In genomic region chr4:8222609-8223391, GRCh38 we compare ENCODE assay signal across 2 cellular contexts.
TF ChIP-seq lines count a peak whose summit lies in the region.

No MANE protein-coding gene starts in this region.

TF ChIP-seq in HepG2, 621 proteins besides CTCF, POLR2A, EP300 and RAD21 (continues in another document):
- no peak for TF ChIP-seq ZBTB26 (CRISPR knock-in tag; IDR thresholded peaks at IDR 0.05; ENCODE audit: borderline replicate concordance)
- peak; percentile 98 for TF ChIP-seq MAFF (IDR thresholded peaks at IDR 0.05; ENCODE audit: low read depth, low read length)
- no peak for TF ChIP-seq ZNF362 (CRISPR knock-in tag; IDR thresholded peaks at IDR 0.05; ENCODE audit: borderline replicate concordance)
- TF ChIP-seq ZBTB40 (IDR thresholded peaks at IDR 0.05): no peak
- peak; percentile 70; the same call in 1 of the 2 replicates for TF ChIP-seq ZBTB40 (CRISPR knock-in tag; IDR thresholded peaks at IDR 0.05)
- TF ChIP-seq TMF1 (CRISPR knock-in tag; IDR thresholded peaks at IDR 0.05; ENCODE audit: low read depth): no peak
- TF ChIP-seq ZNF570 (CRISPR knock-in tag; IDR thresholded peaks at IDR 0.05; ENCODE audit: borderline replicate concordance): no peak
- TF ChIP-seq NFYB (CRISPR knock-in tag; IDR thresholded peaks at IDR 0.05): no peak
- no peak for TF ChIP-seq SRSF1 (optimal IDR thresholded peaks at IDR 0.05; ENCODE audit: low read depth, low read length)
- no peak for TF ChIP-seq U2AF1 (optimal IDR thresholded peaks at IDR 0.05; ENCODE audit: low read depth, low read length)
- no peak for TF ChIP-seq ZNF713 (CRISPR knock-in tag; IDR thresholded peaks at IDR 0.05)
- no peak for TF ChIP-seq ZNF674 (CRISPR knock-in tag; IDR thresholded peaks at IDR 0.05; ENCODE audit: low read depth)
- TF ChIP-seq THRA (CRISPR knock-in tag; IDR thresholded peaks at IDR 0.05; ENCODE audit: borderline replicate concordance): no peak
- TF ChIP-seq AGO2 (optimal IDR thresholded peaks at IDR 0.05; ENCODE audit: low read depth, low read length): peak; percentile 16
- TF ChIP-seq KAT7 (CRISPR knock-in tag; IDR thresholded peaks at IDR 0.05; ENCODE audit: borderline replicate concordance): no peak

TF ChIP-seq in K562, 482 proteins besides CTCF, POLR2A, EP300 and RAD21 (continues in another document):
- TF ChIP-seq ZNF561 (CRISPR knock-in tag; conservative IDR thresholded peaks at IDR 0.05) (no peak), KDM2B (CRISPR knock-in tag; IDR thresholded peaks at IDR 0.05) (no peak), SAFB2 (IDR thresholded peaks at IDR 0.05; ENCODE audit: borderline replicate concordance, low read depth, low read length, severe bottlenecking) (no peak), ZNF124 (CRISPR knock-in tag; IDR thresholded peaks at IDR 0.05) (no peak), FOS (IDR thresholded peaks at IDR 0.05; ENCODE audit: extremely low read depth, insufficient read length) (no peak), POLR3A (IDR thresholded peaks at IDR 0.05; ENCODE audit: borderline replicate concordance, extremely low read depth, insufficient read depth, insufficient read length) (no peak), ZNF121 (CRISPR knock-in tag; conservative IDR thresholded peaks at IDR 0.05) (no peak), YY1 (IDR thresholded peaks at IDR 0.05; ENCODE audit: borderline replicate concordance in 1 of 3, control insufficient read depth in 1 of 3, extremely low read depth in 1 of 3, insufficient read depth in 3 of 3, insufficient read length in 1 of 3, insufficient replicate concordance in 2 of 3, low read depth in 1 of 3, low read length in 2 of 3) (no peak), PHB (CRISPR knock-in tag; IDR thresholded peaks at IDR 0.05) (no peak), ZBTB43 (CRISPR knock-in tag; IDR thresholded peaks at IDR 0.05) (no peak), DIDO1 (tag; IDR thresholded peaks at IDR 0.05; ENCODE audit: low read depth) (no peak), TBP (optimal IDR thresholded peaks at IDR 0.05; ENCODE audit: low read depth, low read length) (no peak), ZNF146 (CRISPR knock-in tag; IDR thresholded peaks at IDR 0.05; ENCODE audit: unreplicated experiment) (no peak), FOXJ2 (tag; IDR thresholded peaks at IDR 0.05) (no peak), KLF16 (IDR thresholded peaks at IDR 0.05) (no peak), EHMT2 (IDR thresholded peaks at IDR 0.05) (no peak), NRF1 (conservative IDR thresholded peaks at IDR 0.05 in 1 of 2, IDR thresholded peaks at IDR 0.05 in 1 of 2) (no peak), RBM34 (IDR thresholded peaks at IDR 0.05; ENCODE audit: borderline replicate concordance, insufficient read depth, low read length) (no peak), TARDBP (IDR thresholded peaks at IDR 0.05) (no peak), TAF15 (IDR thresholded peaks at IDR 0.05; ENCODE audit: low read depth, low read length) (no peak), ZC3H4 (CRISPR knock-in tag; IDR thresholded peaks at IDR 0.05; ENCODE audit: borderline replicate concordance) (no peak), ZBTB40 (IDR thresholded peaks at IDR 0.05) (peak; percentile 62; the same call in 1 of the 2 replicates), ZBTB40 (CRISPR knock-in tag; IDR thresholded peaks at IDR 0.05) (no peak), ZNF449 (CRISPR knock-in tag; IDR thresholded peaks at IDR 0.05) (no peak), HDAC8 (tag; IDR thresholded peaks at IDR 0.05) (no peak), THAP7 (CRISPR knock-in tag; IDR thresholded peaks at IDR 0.05) (no peak), MAFG (tag; conservative IDR thresholded peaks at IDR 0.05) (peak; percentile 96), CCNT2 (IDR thresholded peaks at IDR 0.05; ENCODE audit: borderline replicate concordance, extremely low read depth, insufficient read length, low read depth, low read length) (no peak), C11orf30 (IDR thresholded peaks at IDR 0.05; ENCODE audit: low read depth) (peak; percentile 95), IRF2 (CRISPR knock-in tag; IDR thresholded peaks at IDR 0.05) (no peak)
- TF ChIP-seq, protein P1, sequence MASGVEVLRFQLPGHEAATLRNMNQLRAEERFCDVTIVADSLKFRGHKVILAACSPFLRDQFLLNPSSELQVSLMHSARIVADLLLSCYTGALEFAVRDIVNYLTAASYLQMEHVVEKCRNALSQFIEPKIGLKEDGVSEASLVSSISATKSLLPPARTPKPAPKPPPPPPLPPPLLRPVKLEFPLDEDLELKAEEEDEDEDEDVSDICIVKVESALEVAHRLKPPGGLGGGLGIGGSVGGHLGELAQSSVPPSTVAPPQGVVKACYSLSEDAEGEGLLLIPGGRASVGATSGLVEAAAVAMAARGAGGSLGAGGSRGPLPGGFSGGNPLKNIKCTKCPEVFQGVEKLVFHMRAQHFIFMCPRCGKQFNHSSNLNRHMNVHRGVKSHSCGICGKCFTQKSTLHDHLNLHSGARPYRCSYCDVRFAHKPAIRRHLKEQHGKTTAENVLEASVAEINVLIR (CRISPR knock-in tag; IDR thresholded peaks at IDR 0.05): no peak
- TF ChIP-seq, protein P2, sequence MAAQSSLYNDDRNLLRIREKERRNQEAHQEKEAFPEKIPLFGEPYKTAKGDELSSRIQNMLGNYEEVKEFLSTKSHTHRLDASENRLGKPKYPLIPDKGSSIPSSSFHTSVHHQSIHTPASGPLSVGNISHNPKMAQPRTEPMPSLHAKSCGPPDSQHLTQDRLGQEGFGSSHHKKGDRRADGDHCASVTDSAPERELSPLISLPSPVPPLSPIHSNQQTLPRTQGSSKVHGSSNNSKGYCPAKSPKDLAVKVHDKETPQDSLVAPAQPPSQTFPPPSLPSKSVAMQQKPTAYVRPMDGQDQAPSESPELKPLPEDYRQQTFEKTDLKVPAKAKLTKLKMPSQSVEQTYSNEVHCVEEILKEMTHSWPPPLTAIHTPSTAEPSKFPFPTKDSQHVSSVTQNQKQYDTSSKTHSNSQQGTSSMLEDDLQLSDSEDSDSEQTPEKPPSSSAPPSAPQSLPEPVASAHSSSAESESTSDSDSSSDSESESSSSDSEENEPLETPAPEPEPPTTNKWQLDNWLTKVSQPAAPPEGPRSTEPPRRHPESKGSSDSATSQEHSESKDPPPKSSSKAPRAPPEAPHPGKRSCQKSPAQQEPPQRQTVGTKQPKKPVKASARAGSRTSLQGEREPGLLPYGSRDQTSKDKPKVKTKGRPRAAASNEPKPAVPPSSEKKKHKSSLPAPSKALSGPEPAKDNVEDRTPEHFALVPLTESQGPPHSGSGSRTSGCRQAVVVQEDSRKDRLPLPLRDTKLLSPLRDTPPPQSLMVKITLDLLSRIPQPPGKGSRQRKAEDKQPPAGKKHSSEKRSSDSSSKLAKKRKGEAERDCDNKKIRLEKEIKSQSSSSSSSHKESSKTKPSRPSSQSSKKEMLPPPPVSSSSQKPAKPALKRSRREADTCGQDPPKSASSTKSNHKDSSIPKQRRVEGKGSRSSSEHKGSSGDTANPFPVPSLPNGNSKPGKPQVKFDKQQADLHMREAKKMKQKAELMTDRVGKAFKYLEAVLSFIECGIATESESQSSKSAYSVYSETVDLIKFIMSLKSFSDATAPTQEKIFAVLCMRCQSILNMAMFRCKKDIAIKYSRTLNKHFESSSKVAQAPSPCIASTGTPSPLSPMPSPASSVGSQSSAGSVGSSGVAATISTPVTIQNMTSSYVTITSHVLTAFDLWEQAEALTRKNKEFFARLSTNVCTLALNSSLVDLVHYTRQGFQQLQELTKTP (IDR thresholded peaks at IDR 0.05; ENCODE audit: low read depth in 1 of 2, partially characterized antibody in 2 of 2): no peak
- TF ChIP-seq, protein P3, sequence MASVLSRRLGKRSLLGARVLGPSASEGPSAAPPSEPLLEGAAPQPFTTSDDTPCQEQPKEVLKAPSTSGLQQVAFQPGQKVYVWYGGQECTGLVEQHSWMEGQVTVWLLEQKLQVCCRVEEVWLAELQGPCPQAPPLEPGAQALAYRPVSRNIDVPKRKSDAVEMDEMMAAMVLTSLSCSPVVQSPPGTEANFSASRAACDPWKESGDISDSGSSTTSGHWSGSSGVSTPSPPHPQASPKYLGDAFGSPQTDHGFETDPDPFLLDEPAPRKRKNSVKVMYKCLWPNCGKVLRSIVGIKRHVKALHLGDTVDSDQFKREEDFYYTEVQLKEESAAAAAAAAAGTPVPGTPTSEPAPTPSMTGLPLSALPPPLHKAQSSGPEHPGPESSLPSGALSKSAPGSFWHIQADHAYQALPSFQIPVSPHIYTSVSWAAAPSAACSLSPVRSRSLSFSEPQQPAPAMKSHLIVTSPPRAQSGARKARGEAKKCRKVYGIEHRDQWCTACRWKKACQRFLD (CRISPR knock-in tag; IDR thresholded peaks at IDR 0.05): no peak
